In the genomic region with DNA sequence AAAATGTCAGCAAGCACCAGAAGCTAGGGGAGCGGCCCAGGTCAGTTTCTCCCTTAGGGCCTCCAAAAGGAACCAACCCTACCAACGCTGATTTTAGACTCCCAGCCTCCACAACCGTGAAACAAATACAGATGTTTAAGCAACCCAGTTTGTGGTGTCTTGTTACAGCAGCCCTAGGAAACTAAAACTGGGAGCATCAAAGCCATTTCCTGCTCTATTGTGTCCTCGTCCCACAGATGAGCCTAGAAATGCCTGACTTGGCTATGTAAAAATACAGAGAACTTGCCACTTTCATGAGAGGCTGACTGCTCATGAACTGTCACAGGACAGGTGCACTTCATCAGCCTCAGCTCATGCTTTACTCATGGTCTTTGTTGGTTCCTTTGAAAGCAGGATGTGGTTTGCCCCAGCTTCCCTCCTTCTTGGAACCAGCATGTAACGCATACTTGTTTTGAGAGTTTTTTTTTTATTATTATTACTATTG, we compare ENCODE assay signal across 9 cellular contexts.
DNase-seq lines count a peak whose midpoint lies in the region; ATAC-seq, FAIRE-seq and TF ChIP-seq lines count a peak whose summit lies in the region.
"Had no signal": no experiment of that assay in that cellular context is flagged by ENCODE, and none has a peak within 500 bp of the region (broad histone marks: within the 10 kb centered on the region; RNA-seq: fewer than 3 reads in every experiment).

No MANE protein-coding gene starts in this region.

- ATAC-seq in A549, result no peak
- ATAC-seq in GM18909 (IDR thresholded peaks at IDR 0.05; ENCODE audit: poor library complexity, unreplicated experiment), result peak; percentile 88
- peak; percentile 90 for ATAC-seq in HG03103 (IDR thresholded peaks at IDR 0.05; ENCODE audit: low read depth, unreplicated experiment)
- peak; percentile 78 to 83 for ATAC-seq in activated naive CD4-positive, alpha-beta T cell treated with anti-CD3 and anti-CD28 coated beads, Interleukin-2, amount 50 U/mL, for 72 hours

- H3K36me3 ChIP-seq in SK-N-MC (ENCODE audit: insufficient read depth, low read length), result no peaks in the 10 kb centered on the region

- H3K27ac ChIP-seq in A549 (peak overlapping the region; percentile 77 to 92; a peak in 4 of 6 replicates), SK-N-MC (no peak overlapping the region)

- no peak overlapping the region for H3K4me2 ChIP-seq in A549

- POLR2A ChIA-PET in A549 (lab: Yijun Ruan, JAX), result no interaction called here

- H3K9me3 ChIP-seq in A549 (no peaks in the 10 kb centered on the region), SK-N-MC (ENCODE audit: low read depth, low read length) (no peaks in the 10 kb centered on the region)

- H3K4me3 ChIP-seq in A549, result no peak overlapping the region
- no peak overlapping the region for H3K4me3 ChIP-seq in SK-N-MC

- no peak overlapping the region for H3K9ac ChIP-seq in SK-N-MC (ENCODE audit: insufficient read length)

- peaks cover 14 to 37% of the 10 kb centered on the region in 2 donors for H3K36me3 Mint-ChIP-seq in activated naive CD4-positive, alpha-beta T cell treated with anti-CD3 and anti-CD28 coated beads, Interleukin-2, amount 50 U/mL, for 72 hours

- 73% methylated on average over 5 of the region's 5 CpGs for WGBS in A549 (ENCODE audit: missing lambda C conversion rate)

- TF ChIP-seq CTCF in A549 (IDR thresholded peaks at IDR 0.05) (no peak), D721Med (IDR thresholded peaks at IDR 0.05; ENCODE audit: insufficient read depth, missing control alignments) (no peak)

- no peak for TF ChIP-seq RAD21 in A549 (conservative IDR thresholded peaks at IDR 0.05 in 1 of 2, IDR thresholded peaks at IDR 0.05 in 1 of 2)

- TF ChIP-seq POLR2A in A549 (IDR thresholded peaks at IDR 0.05; ENCODE audit: low read length), result no peak

- FAIRE-seq in A549 (lab: Jason Lieb, UNC) (no peak), frontal cortex (lab: Jason Lieb, UNC) (no peak), D721Med (lab: Jason Lieb, UNC) (no peak)

- DNase-seq in A549 (ENCODE audit: low read depth in 1 of 2, low spot score in 1 of 2) (no peak), SK-N-MC (ENCODE audit: low read depth, low spot score) (peak; percentile 18), mucosa of gallbladder (ENCODE audit: low spot score) (peak; percentile 52), frontal cortex (ENCODE audit: low spot score in 2 of 2) (no peak), D721Med (ENCODE audit: insufficient read length, low spot score) (no peak)
- DNase-seq in activated naive CD4-positive, alpha-beta T cell treated with anti-CD3 and anti-CD28 coated beads, Interleukin-2, amount 50 U/mL, for 72 hours (ENCODE audit: low spot score in 2 of 2), result peak; percentile 63 to 74

- TF ChIP-seq EP300 in A549 (IDR thresholded peaks at IDR 0.05), result no peak

- H3K27ac Mint-ChIP-seq in activated naive CD4-positive, alpha-beta T cell treated with anti-CD3 and anti-CD28 coated beads, Interleukin-2, amount 50 U/mL, for 72 hours, result peak overlapping the region; percentile 87 to 99
- H3K27ac Mint-ChIP-seq: nephron had no signal

- CTCF ChIA-PET in A549 (lab: Yijun Ruan, JAX), result interaction anchor here (1.9 to 2.0 kb wide), 2 partner anchors 15 to 38 kb away, joined by 3 to 5 read pairs; no protein-coding TSS in a partner anchor

- peaks cover 53% of the 10 kb centered on the region for H3K4me1 ChIP-seq in A549

- H3K9me3 Mint-ChIP-seq in activated naive CD4-positive, alpha-beta T cell treated with anti-CD3 and anti-CD28 coated beads, Interleukin-2, amount 50 U/mL, for 72 hours, result peaks cover 3 to 9% of the 10 kb centered on the region in 2 donors
- H3K9me3 Mint-ChIP-seq: nephron had no signal

TF ChIP-seq in A549, 52 proteins besides CTCF, POLR2A, EP300 and RAD21:
- TF ChIP-seq, protein P1, sequence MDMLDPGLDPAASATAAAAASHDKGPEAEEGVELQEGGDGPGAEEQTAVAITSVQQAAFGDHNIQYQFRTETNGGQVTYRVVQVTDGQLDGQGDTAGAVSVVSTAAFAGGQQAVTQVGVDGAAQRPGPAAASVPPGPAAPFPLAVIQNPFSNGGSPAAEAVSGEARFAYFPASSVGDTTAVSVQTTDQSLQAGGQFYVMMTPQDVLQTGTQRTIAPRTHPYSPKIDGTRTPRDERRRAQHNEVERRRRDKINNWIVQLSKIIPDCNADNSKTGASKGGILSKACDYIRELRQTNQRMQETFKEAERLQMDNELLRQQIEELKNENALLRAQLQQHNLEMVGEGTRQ (IDR thresholded peaks at IDR 0.05), result no peak
- TF ChIP-seq, protein P2, sequence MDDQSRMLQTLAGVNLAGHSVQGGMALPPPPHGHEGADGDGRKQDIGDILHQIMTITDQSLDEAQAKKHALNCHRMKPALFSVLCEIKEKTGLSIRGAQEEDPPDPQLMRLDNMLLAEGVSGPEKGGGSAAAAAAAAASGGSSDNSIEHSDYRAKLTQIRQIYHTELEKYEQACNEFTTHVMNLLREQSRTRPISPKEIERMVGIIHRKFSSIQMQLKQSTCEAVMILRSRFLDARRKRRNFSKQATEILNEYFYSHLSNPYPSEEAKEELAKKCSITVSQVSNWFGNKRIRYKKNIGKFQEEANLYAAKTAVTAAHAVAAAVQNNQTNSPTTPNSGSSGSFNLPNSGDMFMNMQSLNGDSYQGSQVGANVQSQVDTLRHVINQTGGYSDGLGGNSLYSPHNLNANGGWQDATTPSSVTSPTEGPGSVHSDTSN (IDR thresholded peaks at IDR 0.05), result no peak
- no peak for TF ChIP-seq JUN (IDR thresholded peaks at IDR 0.05)
- no peak for TF ChIP-seq FOSL2 (IDR thresholded peaks at IDR 0.05)
- no peak for TF ChIP-seq FOSL2 (CRISPR knock-in tag; IDR thresholded peaks at IDR 0.05)
- TF ChIP-seq, protein P3, sequence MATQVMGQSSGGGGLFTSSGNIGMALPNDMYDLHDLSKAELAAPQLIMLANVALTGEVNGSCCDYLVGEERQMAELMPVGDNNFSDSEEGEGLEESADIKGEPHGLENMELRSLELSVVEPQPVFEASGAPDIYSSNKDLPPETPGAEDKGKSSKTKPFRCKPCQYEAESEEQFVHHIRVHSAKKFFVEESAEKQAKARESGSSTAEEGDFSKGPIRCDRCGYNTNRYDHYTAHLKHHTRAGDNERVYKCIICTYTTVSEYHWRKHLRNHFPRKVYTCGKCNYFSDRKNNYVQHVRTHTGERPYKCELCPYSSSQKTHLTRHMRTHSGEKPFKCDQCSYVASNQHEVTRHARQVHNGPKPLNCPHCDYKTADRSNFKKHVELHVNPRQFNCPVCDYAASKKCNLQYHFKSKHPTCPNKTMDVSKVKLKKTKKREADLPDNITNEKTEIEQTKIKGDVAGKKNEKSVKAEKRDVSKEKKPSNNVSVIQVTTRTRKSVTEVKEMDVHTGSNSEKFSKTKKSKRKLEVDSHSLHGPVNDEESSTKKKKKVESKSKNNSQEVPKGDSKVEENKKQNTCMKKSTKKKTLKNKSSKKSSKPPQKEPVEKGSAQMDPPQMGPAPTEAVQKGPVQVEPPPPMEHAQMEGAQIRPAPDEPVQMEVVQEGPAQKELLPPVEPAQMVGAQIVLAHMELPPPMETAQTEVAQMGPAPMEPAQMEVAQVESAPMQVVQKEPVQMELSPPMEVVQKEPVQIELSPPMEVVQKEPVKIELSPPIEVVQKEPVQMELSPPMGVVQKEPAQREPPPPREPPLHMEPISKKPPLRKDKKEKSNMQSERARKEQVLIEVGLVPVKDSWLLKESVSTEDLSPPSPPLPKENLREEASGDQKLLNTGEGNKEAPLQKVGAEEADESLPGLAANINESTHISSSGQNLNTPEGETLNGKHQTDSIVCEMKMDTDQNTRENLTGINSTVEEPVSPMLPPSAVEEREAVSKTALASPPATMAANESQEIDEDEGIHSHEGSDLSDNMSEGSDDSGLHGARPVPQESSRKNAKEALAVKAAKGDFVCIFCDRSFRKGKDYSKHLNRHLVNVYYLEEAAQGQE (IDR thresholded peaks at IDR 0.05), result no peak
- no peak for TF ChIP-seq HDAC2 (IDR thresholded peaks at IDR 0.05)
- no peak for TF ChIP-seq FOSB (CRISPR knock-in tag; IDR thresholded peaks at IDR 0.05)
- no peak for TF ChIP-seq EHMT2 (IDR thresholded peaks at IDR 0.05; ENCODE audit: low read depth)
- TF ChIP-seq CEBPB (IDR thresholded peaks at IDR 0.05), result no peak
- no peak for TF ChIP-seq BHLHE40 (IDR thresholded peaks at IDR 0.05; ENCODE audit: low read depth, low read length)
- TF ChIP-seq EHF (CRISPR knock-in tag; IDR thresholded peaks at IDR 0.05), result no peak
- no peak for TF ChIP-seq POLR2AphosphoS2 (conservative IDR thresholded peaks at IDR 0.05; ENCODE audit: low read length)
- no peak for TF ChIP-seq RCOR1 (IDR thresholded peaks at IDR 0.05; ENCODE audit: low read depth, low read length)
- TF ChIP-seq, protein P4, sequence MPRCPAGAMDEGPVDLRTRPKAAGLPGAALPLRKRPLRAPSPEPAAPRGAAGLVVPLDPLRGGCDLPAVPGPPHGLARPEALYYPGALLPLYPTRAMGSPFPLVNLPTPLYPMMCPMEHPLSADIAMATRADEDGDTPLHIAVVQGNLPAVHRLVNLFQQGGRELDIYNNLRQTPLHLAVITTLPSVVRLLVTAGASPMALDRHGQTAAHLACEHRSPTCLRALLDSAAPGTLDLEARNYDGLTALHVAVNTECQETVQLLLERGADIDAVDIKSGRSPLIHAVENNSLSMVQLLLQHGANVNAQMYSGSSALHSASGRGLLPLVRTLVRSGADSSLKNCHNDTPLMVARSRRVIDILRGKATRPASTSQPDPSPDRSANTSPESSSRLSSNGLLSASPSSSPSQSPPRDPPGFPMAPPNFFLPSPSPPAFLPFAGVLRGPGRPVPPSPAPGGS (IDR thresholded peaks at IDR 0.05), result no peak
- TF ChIP-seq HOXB13 (CRISPR knock-in tag; IDR thresholded peaks at IDR 0.05; ENCODE audit: low read depth), result no peak

Comparison
In these comparisons a context has a peak if more than half of its experiments do, and no peak if none do; other contexts are left out.
1. ATAC-seq: peak in GM18909 (single experiment), HG03103 (single experiment) and activated naive CD4-positive, alpha-beta T cell treated with anti-CD3 and anti-CD28 coated beads, Interleukin-2, amount 50 U/mL, for 72 hours (2 of 2); none in A549 (0 of 2).
2. DNase-seq: peak in SK-N-MC (single experiment), activated naive CD4-positive, alpha-beta T cell treated with anti-CD3 and anti-CD28 coated beads, Interleukin-2, amount 50 U/mL, for 72 hours (2 of 2) and mucosa of gallbladder (single experiment); none in A549 (0 of 2), frontal cortex (0 of 2) and D721Med (single experiment).